Comparison of ENCODE assay signal across 17 cellular contexts in the genomic region with DNA sequence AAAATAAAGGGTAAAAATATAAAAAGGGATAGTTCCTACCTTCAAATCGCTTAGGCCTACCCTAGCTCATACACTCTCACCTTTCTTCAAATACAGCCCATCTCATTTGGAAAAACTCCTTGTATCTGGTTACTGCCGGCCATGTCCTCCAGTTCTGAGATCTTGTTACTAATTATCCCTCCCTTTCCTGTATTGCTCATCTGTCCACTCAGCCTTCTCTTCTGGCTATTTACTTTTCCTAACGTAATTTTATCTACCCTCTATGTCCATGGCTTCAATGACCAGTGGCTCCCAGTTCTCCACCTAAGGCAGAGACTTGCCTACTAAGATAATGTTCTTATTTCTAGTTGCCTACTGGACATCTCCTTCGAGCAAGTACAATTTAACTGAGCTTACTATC.
DNase-seq lines count a peak whose midpoint lies in the region; ATAC-seq and TF ChIP-seq lines count a peak whose summit lies in the region.
"Had no signal": no experiment of that assay in that cellular context is flagged by ENCODE, and none has a peak within 500 bp of the region (broad histone marks: within the 10 kb centered on the region; RNA-seq: fewer than 3 reads in every experiment).

No MANE protein-coding gene starts in this region.

- no peak for TF ChIP-seq POLR2A in erythroblast (IDR thresholded peaks at IDR 0.05; ENCODE audit: low read length)

- DNase-seq in NCI-H1092 treated with DMSO at 0.1 percent for 48 hours (lab: John Stamatoyannopoulos, UW) (peak; percentile 12), NCI-H1092 (lab: John Stamatoyannopoulos, UW) (no peak), NCI-H2029 treated with DMSO at 0.1 percent for 48 hours (lab: John Stamatoyannopoulos, UW) (peak; percentile 87), NCI-H748 treated with DMSO at 0.1 percent for 48 hours (lab: John Stamatoyannopoulos, UW) (peak; percentile 12), renal cortical epithelial cell (ENCODE audit: low read depth) (peak; percentile 57), erythroblast (lab: John Stamatoyannopoulos, UW) (no peak)
- DNase-seq in activated CD4-positive, alpha-beta T cell treated with anti-CD3 and anti-CD28 coated beads, Interleukin-2, amount 50 U/mL, for 4 hours, result no peak
- DNase-seq: CD4-positive, alpha-beta T cell; DMS79 treated with DMSO at 0.1 percent for 48 hours; GM23248; HCEC 1CT; NCI-H1930; NCI-H226; NCI-H774; Peyer's patch had no signal

- ATAC-seq in HG03159 (IDR thresholded peaks at IDR 0.05; ENCODE audit: unreplicated experiment), result no peak
- ATAC-seq: Right ventricle myocardium inferior had no signal

Comparison
In these comparisons a context has a peak if more than half of its experiments do, and no peak if none do; other contexts are left out.
1. DNase-seq: peak in NCI-H1092 treated with DMSO at 0.1 percent for 48 hours (single experiment), NCI-H2029 treated with DMSO at 0.1 percent for 48 hours (single experiment), NCI-H748 treated with DMSO at 0.1 percent for 48 hours (single experiment) and renal cortical epithelial cell (single experiment); none in NCI-H1092 (single experiment), activated CD4-positive, alpha-beta T cell treated with anti-CD3 and anti-CD28 coated beads, Interleukin-2, amount 50 U/mL, for 4 hours (0 of 2) and erythroblast (0 of 2).